Comparison of ENCODE assay signal across 1 cellular context in the genomic region with DNA sequence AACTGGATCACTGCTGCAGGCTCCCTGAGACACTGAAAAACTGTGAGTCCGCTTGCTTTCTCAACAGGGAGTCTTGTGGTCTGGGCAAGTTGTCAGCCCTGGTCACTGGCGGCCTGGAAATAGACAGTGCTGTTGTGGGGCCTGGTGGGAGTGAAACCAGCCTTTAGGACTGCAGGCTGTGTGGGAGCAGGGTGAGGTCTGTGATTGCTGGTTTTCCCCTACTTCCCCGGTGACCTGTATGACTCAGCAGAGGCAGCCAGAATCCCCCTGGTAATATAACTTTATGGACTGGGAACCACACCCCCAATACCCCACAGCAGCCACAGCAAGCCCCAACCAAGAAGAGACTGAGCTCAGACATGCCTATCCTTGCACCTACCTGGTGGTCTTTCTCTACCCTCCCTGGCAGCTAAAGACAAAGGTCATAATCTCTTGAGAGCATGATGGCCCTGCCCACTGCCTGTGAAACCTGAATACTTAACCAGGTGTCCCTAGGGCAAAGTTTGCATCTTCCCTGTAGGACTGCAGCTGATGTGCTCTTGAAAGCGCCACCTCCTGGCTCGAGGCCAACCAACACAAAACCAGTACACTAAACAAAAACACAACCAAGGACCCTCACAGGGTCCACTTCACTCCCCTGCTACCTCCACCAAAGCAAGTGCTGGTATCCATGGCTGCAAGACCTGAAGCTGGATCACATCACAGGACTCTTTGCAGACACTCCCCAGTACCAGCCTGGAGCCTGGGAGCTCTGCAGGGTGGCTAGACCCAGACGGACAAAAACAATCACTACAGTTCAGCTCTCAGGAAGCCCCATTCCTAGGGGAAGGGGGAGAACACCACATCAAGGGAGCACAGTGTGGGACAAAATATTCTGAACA.
A peak's percentile ranks its signal among the peaks of the same experiment; 100 is the strongest.
TF ChIP-seq lines count a peak whose summit lies in the region.

No MANE protein-coding gene starts in this region.

TF ChIP-seq in H1, 55 proteins besides CTCF, POLR2A, EP300 and RAD21:
- TF ChIP-seq POU5F1 (IDR thresholded peaks at IDR 0.05; ENCODE audit: low read depth, low read length), result no peak
- no peak for TF ChIP-seq CBX5 (IDR thresholded peaks at IDR 0.05; ENCODE audit: low read depth, low read length)
- peak; percentile 42; the same call in 1 of the 2 replicates for TF ChIP-seq TAF1 (IDR thresholded peaks at IDR 0.05; ENCODE audit: low read depth, low read length)
- no peak for TF ChIP-seq CREB1 (IDR thresholded peaks at IDR 0.05)
- TF ChIP-seq, protein P1, sequence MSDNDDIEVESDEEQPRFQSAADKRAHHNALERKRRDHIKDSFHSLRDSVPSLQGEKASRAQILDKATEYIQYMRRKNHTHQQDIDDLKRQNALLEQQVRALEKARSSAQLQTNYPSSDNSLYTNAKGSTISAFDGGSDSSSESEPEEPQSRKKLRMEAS (IDR thresholded peaks at IDR 0.05), result 0 out of 2 replicates have a peak, but pooled peaks have one; percentile 10
- 0 out of 2 replicates have a peak, but pooled peaks have one; percentile 30 for TF ChIP-seq TCF12 (IDR thresholded peaks at IDR 0.05; ENCODE audit: low read depth, low read length)
- no peak for TF ChIP-seq SP4 (IDR thresholded peaks at IDR 0.05; ENCODE audit: low read length)
- TF ChIP-seq TBP (IDR thresholded peaks at IDR 0.05; ENCODE audit: low read depth, low read length), result peak; percentile 36; the same call in 1 of the 2 replicates
- TF ChIP-seq YY1 (IDR thresholded peaks at IDR 0.05; ENCODE audit: low read depth, low read length), result 0 out of 2 replicates have a peak, but pooled peaks have one; percentile 5
- no peak for TF ChIP-seq PHF8 (conservative IDR thresholded peaks at IDR 0.05; ENCODE audit: low read depth, low read length)
- TF ChIP-seq POLR2AphosphoS5 (IDR thresholded peaks at IDR 0.05; ENCODE audit: low read depth, low read length), result 0 out of 2 replicates have a peak, but pooled peaks have one; percentile 32
- no peak for TF ChIP-seq SAP30 (IDR thresholded peaks at IDR 0.05; ENCODE audit: insufficient read depth, insufficient replicate concordance, low read length)
TF ChIP-seq in H1: peak in this region for 6.
